1 cellular context compared by ENCODE assay signal in genomic region chr9:109556061-109556460, GRCh38.
TF ChIP-seq lines count a peak whose summit lies in the region.

No MANE protein-coding gene starts in this region.

TF ChIP-seq in SK-N-SH treated with all-trans-retinoic acid at 6 μM for 48 hours, 23 proteins besides CTCF, POLR2A, EP300 and RAD21 (continued from another document):
- TF ChIP-seq PATZ1 (CRISPR knock-in tag; IDR thresholded peaks at IDR 0.05; ENCODE audit: borderline replicate concordance) (no peak), ZNF70 (CRISPR knock-in tag; IDR thresholded peaks at IDR 0.05) (no peak)
